12 cellular contexts compared by ENCODE assay signal in genomic region chr15:84910928-84911623, GRCh38. TPM values are rescaled to one million over a fixed set of nuclear protein-coding genes. Genes with fewer than 3 reads are reported as not detected.
DNase-seq lines count a peak whose midpoint lies in the region; ATAC-seq, FAIRE-seq and TF ChIP-seq lines count a peak whose summit lies in the region.
"Had no signal": no experiment of that assay in that cellular context is flagged by ENCODE, and none has a peak within 500 bp of the region (broad histone marks: within the 10 kb centered on the region; RNA-seq: fewer than 3 reads in every experiment).

No MANE protein-coding gene starts in this region.

- peaks cover 31% of the 10 kb centered on the region for H3K4me1 ChIP-seq in RWPE2 (ENCODE audit: insufficient read depth, poor library complexity, severe bottlenecking)
- H3K4me1 ChIP-seq in kidney (ENCODE audit: control insufficient read depth in 1 of 2, insufficient read depth in 1 of 2, low read depth in 1 of 2, low read length in 2 of 2) = peaks cover 22 to 28% of the 10 kb centered on the region in 2 donors
- H3K4me1 ChIP-seq in small intestine (ENCODE audit: control insufficient read depth in 2 of 2, insufficient read depth in 1 of 2, low read depth in 1 of 2, low read length in 1 of 2) = peaks cover 3 to 14% of the 10 kb centered on the region in 2 donors

- 58 to 90% (median 64%) methylated on average over 13 to 17 of the region's 17 CpGs for WGBS in small intestine, 3 donors

- H3K27me3 ChIP-seq in RWPE2 (ENCODE audit: insufficient read depth, poor library complexity, severe bottlenecking) (no peaks in the 10 kb centered on the region), small intestine (ENCODE audit: control insufficient read depth in 2 of 2, insufficient read depth in 2 of 2, low read length in 2 of 2) (no peaks in the 10 kb centered on the region)

- TF ChIP-seq CTCF in RWPE2 (IDR thresholded peaks at IDR 0.05; ENCODE audit: poor library complexity, severe bottlenecking) (no peak), kidney (IDR thresholded peaks at IDR 0.05; ENCODE audit: borderline replicate concordance, extremely low read depth, insufficient read depth) (no peak)

- peak overlapping the region in 1 of 2 donors; percentile 47 for H3K9ac ChIP-seq in kidney (ENCODE audit: low read length in 2 of 2)

- H3K36me3 ChIP-seq in RWPE2 (ENCODE audit: low read depth) (no peaks in the 10 kb centered on the region), kidney (ENCODE audit: control insufficient read depth in 1 of 2, insufficient read depth in 2 of 2, low read length in 2 of 2) (peaks cover 0 to 4% of the 10 kb centered on the region in 2 donors), small intestine (ENCODE audit: control insufficient read depth in 2 of 2, insufficient read depth in 2 of 2, low read length in 2 of 2) (no peaks in the 10 kb centered on the region)

- H3K27ac ChIP-seq in RWPE2 (ENCODE audit: poor library complexity, severe bottlenecking) (peak overlapping the region; percentile 91), kidney (ENCODE audit: low read depth in 2 of 2, low read length in 2 of 2) (peak overlapping the region; percentile 86 to 93), small intestine (ENCODE audit: low read depth in 1 of 2, low read length in 1 of 2) (peak overlapping the region; percentile 78 to 90)

- FAIRE-seq in kidney (lab: Jason Lieb, UNC) (no peak), small intestine (lab: Jason Lieb, UNC) (no peak)
- FAIRE-seq: GM19239 had no signal

- no peak for ATAC-seq in RWPE2 (ENCODE audit: low read depth)

- H3K4me3 ChIP-seq in RWPE2 (ENCODE audit: severe bottlenecking) = no peak overlapping the region
- H3K4me3 ChIP-seq in kidney (ENCODE audit: low read length in 2 of 2) = no peak overlapping the region
- no peak overlapping the region for H3K4me3 ChIP-seq in small intestine (ENCODE audit: low read depth in 1 of 2, low read length in 2 of 2)

- DNase-seq in NCI-H1436 treated with DMSO at 0.1 percent for 48 hours (lab: John Stamatoyannopoulos, UW) (peak; percentile 28), RWPE2 (ENCODE audit: low spot score) (no peak), kidney (no peak), small intestine (peak; percentile 66), iPS-NIHi11 (ENCODE audit: low spot score) (no peak), T-helper 2 cell (no peak), DMS79 (lab: John Stamatoyannopoulos, UW) (no peak)
- DNase-seq in stimulated activated CD4-positive, alpha-beta T cell treated with anti-CD3 and anti-CD28 coated beads, Interleukin-2, amount 100 ng/mL, for 48 hours = no peak
- DNase-seq: activated CD4-positive, alpha-beta T cell treated with anti-CD3 and anti-CD28 coated beads, Interleukin-2, amount 10 ng/mL, durations not matched to agents 24 days and 14 days; activated naive CD4-positive, alpha-beta T cell; KG1 had no signal

- H3K9me3 ChIP-seq in RWPE2 (ENCODE audit: severe bottlenecking) = no peaks in the 10 kb centered on the region
- no peaks in the 10 kb centered on the region for H3K9me3 ChIP-seq in kidney (ENCODE audit: control insufficient read depth in 1 of 2, low read length in 2 of 2)
- no peaks in the 10 kb centered on the region for H3K9me3 ChIP-seq in small intestine (ENCODE audit: control insufficient read depth, low read depth)

- intact Hi-C loops in kidney (cut with DNase I) = no loop called here

RNA-seq across cellular contexts. Expression of gene SLC28A1, which starts 26.6 kb away (rescaled TPM):
- total RNA-seq in kidney = 12.8 TPM
- 51.2 TPM for polyA plus RNA-seq in kidney (ENCODE audit: insufficient read depth, low read depth, low replicate concordance)
- 10 to 100 TPM in 2 of 3 donors, 1 to 10 TPM in 1; 4.4 to 64.6 (median 34.6) TPM for polyA plus RNA-seq in small intestine
- total RNA-seq: activated CD4-positive, alpha-beta T cell treated with anti-CD3 and anti-CD28 coated beads, Interleukin-2, amount 10 ng/mL, durations not matched to agents 24 days and 14 days had no signal

Comparison
In these comparisons a context has a peak if more than half of its experiments do, and no peak if none do; other contexts are left out.
1. DNase-seq: peak in NCI-H1436 treated with DMSO at 0.1 percent for 48 hours (single experiment) and small intestine (single experiment); none in RWPE2 (single experiment), kidney (single experiment), iPS-NIHi11 (single experiment), T-helper 2 cell (0 of 5), DMS79 (single experiment) and stimulated activated CD4-positive, alpha-beta T cell treated with anti-CD3 and anti-CD28 coated beads, Interleukin-2, amount 100 ng/mL, for 48 hours (0 of 2).
2. Peak in every context shown above with its lines, with median percentiles within 50 percentile points of each other: H3K27ac ChIP-seq.